In the genomic region with DNA sequence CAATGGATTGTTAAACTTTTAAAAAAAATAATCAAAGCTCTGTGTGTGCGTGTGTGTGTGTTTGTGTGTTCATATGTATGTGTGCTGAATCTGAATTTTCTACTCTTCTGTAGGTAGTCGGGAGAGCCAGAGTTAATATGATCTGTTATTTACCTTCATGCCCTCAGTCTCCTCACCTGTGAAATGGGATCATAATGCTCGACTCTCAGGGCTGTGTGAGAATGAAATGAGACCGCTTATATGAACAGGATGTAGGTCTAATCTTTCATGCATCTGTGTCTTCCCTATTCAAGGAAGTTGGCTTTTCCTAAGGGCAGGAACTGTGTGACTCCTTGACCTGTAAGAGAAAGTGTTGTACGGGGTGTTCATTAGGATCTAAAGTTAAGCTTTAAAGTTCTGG, we compare ENCODE assay signal across 9 cellular contexts.
"Had no signal": no experiment of that assay in that cellular context is flagged by ENCODE, and none has a peak within 500 bp of the region (broad histone marks: within the 10 kb centered on the region; RNA-seq: fewer than 3 reads in every experiment).

No MANE protein-coding gene starts in this region.

- H3K4me2 ChIP-seq: GM23338, KMS-11 had no signal

- H2AFZ ChIP-seq: GM23338 had no signal

- FAIRE-seq: H1, H54 had no signal

- H3K4me3 ChIP-seq: GM23338 had no signal

- H3K9ac ChIP-seq: KMS-11 had no signal

- DNase-seq: H9, HCEC 1CT, IMR-90, KBM-7 had no signal

- ATAC-seq: GM23338 had no signal

- H3K27ac ChIP-seq: HL-60, KMS-11 had no signal
